Comparison of ENCODE assay signal across 20 cellular contexts in genomic region chr14:79899610-79900009, GRCh38.
"Had no signal": no experiment of that assay in that cellular context is flagged by ENCODE, and none has a peak within 500 bp of the region (broad histone marks: within the 10 kb centered on the region; RNA-seq: fewer than 3 reads in every experiment).

No MANE protein-coding gene starts in this region.

- ATAC-seq: foreskin keratinocyte; gastroesophageal sphincter; heart left ventricle; left lung; left ventricle myocardium superior; lower lobe of right lung; naive thymus-derived CD4-positive, alpha-beta T cell had no signal

- H3K36me3 ChIP-seq: esophagus muscularis mucosa, gastroesophageal sphincter, heart left ventricle, left lung, lower lobe of right lung had no signal

- DNase-seq: dermis blood vessel endothelial cell; dorsolateral prefrontal cortex; effector CD4-positive, alpha-beta T cell; effector memory CD4-positive, alpha-beta T cell; foreskin keratinocyte; heart left ventricle; hypothalamus; immature natural killer cell; islet precursor cell; kidney; kidney glomerular epithelial cell; left lung; left ventricle myocardium superior; lower lobe of right lung; mesenchymal stem cell; naive thymus-derived CD4-positive, alpha-beta T cell had no signal

- H3K4me3 ChIP-seq: coronary artery, dorsolateral prefrontal cortex, esophagus muscularis mucosa, gastroesophageal sphincter, heart left ventricle, hepatocyte, left lung, lower lobe of right lung had no signal

- H3K27me3 ChIP-seq: dorsolateral prefrontal cortex, esophagus muscularis mucosa, foreskin keratinocyte, gastroesophageal sphincter, heart left ventricle, hepatocyte, left lung had no signal

- H3K9me3 ChIP-seq: esophagus muscularis mucosa, gastroesophageal sphincter, heart left ventricle, left lung, lower lobe of right lung had no signal

- H3K27ac ChIP-seq: coronary artery, dorsolateral prefrontal cortex, esophagus muscularis mucosa, foreskin keratinocyte, gastroesophageal sphincter, heart left ventricle, hepatocyte, left lung, lower lobe of right lung had no signal

- H3K4me1 ChIP-seq: esophagus muscularis mucosa, foreskin keratinocyte, gastroesophageal sphincter, heart left ventricle, left lung, lower lobe of right lung had no signal
